9 cellular contexts compared by ENCODE assay signal in the genomic region with DNA sequence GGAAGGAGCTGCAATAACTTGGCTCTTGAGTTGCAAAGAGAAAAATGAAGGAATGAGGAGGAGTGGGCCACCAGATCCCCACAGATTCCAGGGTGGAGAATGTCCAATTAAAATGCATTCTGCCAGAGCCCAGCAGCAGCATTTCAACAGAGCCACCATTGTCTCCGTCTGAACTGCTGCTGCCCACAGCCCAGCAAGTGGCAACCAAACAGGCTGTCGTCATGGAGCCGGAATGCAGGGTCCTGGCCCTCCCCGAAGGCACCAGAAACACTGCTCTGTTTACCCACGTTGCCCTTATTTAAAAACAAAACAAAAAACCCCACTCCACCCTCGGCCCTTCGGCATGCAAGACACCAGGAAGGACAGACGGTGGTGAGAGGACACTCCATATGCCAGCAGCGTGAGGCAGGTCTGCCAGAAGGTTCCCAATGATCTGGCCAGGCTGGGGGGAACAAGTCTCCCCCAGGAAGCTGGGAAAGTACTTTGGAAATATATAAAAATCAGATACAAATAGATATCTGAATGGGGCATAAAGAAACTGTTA. TPM values are rescaled to one million over a fixed set of nuclear protein-coding genes. Genes with fewer than 3 reads are reported as not detected.
DNase-seq lines count a peak whose midpoint lies in the region; ATAC-seq lines count a peak whose summit lies in the region.
"Had no signal": no experiment of that assay in that cellular context is flagged by ENCODE, and none has a peak within 500 bp of the region (broad histone marks: within the 10 kb centered on the region; RNA-seq: fewer than 3 reads in every experiment).

No MANE protein-coding gene starts in this region.

- peak; percentile 93 for DNase-seq in Ammon's horn (ENCODE audit: low spot score)
- DNase-seq in NCI-H69 (lab: John Stamatoyannopoulos, UW) = peak; percentile 82
- peak; percentile 14 for DNase-seq in fibroblast of gingiva (ENCODE audit: low read depth)
- DNase-seq in myocyte (ENCODE audit: low read depth) = peak; percentile 61
- no peak for DNase-seq in CD4-positive, alpha-beta memory T cell

- no peak overlapping the region for H3K27ac Mint-ChIP-seq in CD4-positive, alpha-beta memory T cell

- H3K4me1 Mint-ChIP-seq in CD4-positive, alpha-beta memory T cell = peaks cover 13 to 18% (median 15%) of the 10 kb centered on the region in 4 donors

- H3K9me3 Mint-ChIP-seq in CD4-positive, alpha-beta memory T cell = no peaks in the 10 kb centered on the region

- POLR2A ChIA-PET in CD4-positive, alpha-beta memory T cell (lab: Charles Lee; ENCODE audit: partially characterized antibody) = no interaction called here

- no peak for ATAC-seq in GM21529 (IDR thresholded peaks at IDR 0.05; ENCODE audit: unreplicated experiment)
- no peak for ATAC-seq in HG03095 (IDR thresholded peaks at IDR 0.05; ENCODE audit: unreplicated experiment)
- ATAC-seq in HG02870 (IDR thresholded peaks at IDR 0.05; ENCODE audit: unreplicated experiment) = no peak

- H3K4me3 Mint-ChIP-seq in CD4-positive, alpha-beta memory T cell = no peak overlapping the region

- H3K4me3 ChIP-seq in CD4-positive, alpha-beta memory T cell (ENCODE audit: low read length in 2 of 2) = no peak overlapping the region
- H3K4me3 ChIP-seq: thoracic aorta had no signal

- H3K4me1 ChIP-seq in CD4-positive, alpha-beta memory T cell (ENCODE audit: insufficient read depth, low read length) = peaks cover 12% of the 10 kb centered on the region

- no peaks in the 10 kb centered on the region for H3K27me3 Mint-ChIP-seq in CD4-positive, alpha-beta memory T cell

- no peaks in the 10 kb centered on the region for H3K9me3 ChIP-seq in CD4-positive, alpha-beta memory T cell (ENCODE audit: control insufficient read depth in 1 of 2, low read length in 2 of 2)
- H3K9me3 ChIP-seq: thoracic aorta had no signal

- peaks cover 1 to 9% of the 10 kb centered on the region in 2 donors for H3K36me3 Mint-ChIP-seq in CD4-positive, alpha-beta memory T cell

- CTCF ChIA-PET in CD4-positive, alpha-beta memory T cell (lab: Charles Lee; ENCODE audit: partially characterized antibody) = no interaction called here

- intact Hi-C loops in CD4-positive, alpha-beta memory T cell (cut with micrococcal nuclease) = no loop called here

- no peaks in the 10 kb centered on the region for H3K27me3 ChIP-seq in CD4-positive, alpha-beta memory T cell (ENCODE audit: insufficient read depth, low read length)

- H3K27ac ChIP-seq in CD4-positive, alpha-beta memory T cell (ENCODE audit: low read depth, low read length) = no peak overlapping the region
- H3K27ac ChIP-seq: thoracic aorta had no signal

- no peaks in the 10 kb centered on the region for H3K36me3 ChIP-seq in CD4-positive, alpha-beta memory T cell (ENCODE audit: insufficient read depth, low read length)
- H3K36me3 ChIP-seq: thoracic aorta had no signal

RNA-seq across cellular contexts. Expression of a gene that starts 32.5 kb away (rescaled TPM):
- 0.78 TPM in 2 replicates for total RNA-seq in myocyte
- polyA plus RNA-seq in myocyte (2012) = 1.6 TPM
- total RNA-seq in CD4-positive, alpha-beta memory T cell = 1 to 10 TPM; 7.7 to 8.3 TPM
- 1 to 10 TPM; 1.6 to 4.3 TPM for polyA plus RNA-seq in CD4-positive, alpha-beta memory T cell

Comparison
In these comparisons a context has a peak if more than half of its experiments do, and no peak if none do; other contexts are left out.
1. DNase-seq: peak in Ammon's horn (single experiment), NCI-H69 (single experiment), fibroblast of gingiva (single experiment) and myocyte (single experiment); none in CD4-positive, alpha-beta memory T cell (0 of 5).